20 cellular contexts compared by ENCODE assay signal in the genomic region with DNA sequence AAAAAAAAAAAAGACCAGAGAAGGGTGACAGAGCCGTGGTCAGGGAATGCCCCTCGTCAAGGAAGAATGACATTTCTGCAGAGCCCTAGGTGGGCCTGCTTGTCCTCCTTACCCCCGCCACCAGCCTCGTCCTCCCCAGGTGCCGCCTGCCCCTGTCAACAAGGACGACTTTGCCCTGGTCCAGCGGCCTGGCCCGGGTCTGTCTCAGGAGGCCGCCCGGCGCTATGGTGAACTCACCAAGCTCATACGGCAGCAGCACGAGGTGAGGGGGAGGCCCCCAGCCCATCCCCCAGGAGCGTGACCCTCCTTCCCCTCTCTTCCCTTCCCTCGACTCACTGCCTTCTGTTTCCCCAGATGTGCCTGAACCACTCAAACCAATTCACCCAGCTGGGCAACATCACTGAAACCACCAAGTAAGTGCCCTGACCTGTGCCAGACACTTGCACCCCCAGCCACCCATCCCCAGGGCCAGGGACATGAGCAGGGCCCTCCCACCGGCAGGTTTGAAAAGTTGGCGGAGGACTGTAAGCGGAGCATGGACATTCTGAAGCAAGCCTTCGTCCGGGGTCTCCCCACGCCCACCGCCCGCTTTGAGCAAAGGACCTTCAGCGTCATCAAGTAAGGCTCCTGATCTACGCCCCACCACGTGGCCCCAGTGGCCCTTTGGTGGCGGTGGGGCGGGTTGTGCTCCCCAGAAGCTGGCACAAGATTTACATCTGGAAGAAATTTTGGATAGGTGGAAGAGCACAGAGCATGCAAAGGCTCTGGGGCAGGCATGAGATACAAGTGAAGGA. TPM values are rescaled to one million over a fixed set of nuclear protein-coding genes. Genes with fewer than 3 reads are reported as not detected.
A peak's percentile ranks its signal among the peaks of the same experiment; 100 is the strongest.
DNase-seq lines count a peak whose midpoint lies in the region; ATAC-seq and TF ChIP-seq lines count a peak whose summit lies in the region.
"Had no signal": no experiment of that assay in that cellular context is flagged by ENCODE, and none has a peak within 500 bp of the region (broad histone marks: within the 10 kb centered on the region; RNA-seq: fewer than 3 reads in every experiment).

No MANE protein-coding gene starts in this region.

- H2BK12ac ChIP-seq in neuronal stem cell (ENCODE audit: low read length) = no peak overlapping the region

- H3K4me3 ChIP-seq in neuronal stem cell (ENCODE audit: low read length in 2 of 2) (no peak overlapping the region), aorta (ENCODE audit: low read length in 2 of 2) (no peak overlapping the region)
- H3K4me3 ChIP-seq: BLaER1, GM23338 had no signal

- H4K8ac ChIP-seq in neuronal stem cell (ENCODE audit: low read depth, low read length) = no peak overlapping the region

- peak overlapping the region; percentile 28 for H3K18ac ChIP-seq in neuronal stem cell (ENCODE audit: low read length)

- no peaks in the 10 kb centered on the region for H3K27me3 Mint-ChIP-seq in activated naive CD8-positive, alpha-beta T cell treated with anti-CD3 and anti-CD28 coated beads, Interleukin-2, amount 10 ng/mL, durations not matched to agents 7 days and 5 days
- H3K27me3 Mint-ChIP-seq in activated naive CD8-positive, alpha-beta T cell treated with anti-CD3 and anti-CD28 coated beads for 36 hours = no peaks in the 10 kb centered on the region
- H3K27me3 Mint-ChIP-seq in endothelial cell (ENCODE audit: unreplicated experiment) = no peaks in the 10 kb centered on the region
- H3K27me3 Mint-ChIP-seq: CD4-positive, alpha-beta memory T cell had no signal

- H3K9me3 Mint-ChIP-seq in activated naive CD8-positive, alpha-beta T cell treated with anti-CD3 and anti-CD28 coated beads, Interleukin-2, amount 10 ng/mL, durations not matched to agents 7 days and 5 days = peaks cover 4% of the 10 kb centered on the region
- H3K9me3 Mint-ChIP-seq in activated naive CD8-positive, alpha-beta T cell treated with anti-CD3 and anti-CD28 coated beads for 36 hours = no peaks in the 10 kb centered on the region
- no peaks in the 10 kb centered on the region for H3K9me3 Mint-ChIP-seq in endothelial cell (ENCODE audit: unreplicated experiment)

- no peak overlapping the region for H4K91ac ChIP-seq in neuronal stem cell (ENCODE audit: low read depth, low read length, poor library complexity)

- peak overlapping the region; percentile 62 for H3K27ac Mint-ChIP-seq in activated naive CD8-positive, alpha-beta T cell treated with anti-CD3 and anti-CD28 coated beads, Interleukin-2, amount 10 ng/mL, durations not matched to agents 7 days and 5 days
- no peak overlapping the region for H3K27ac Mint-ChIP-seq in activated naive CD8-positive, alpha-beta T cell treated with anti-CD3 and anti-CD28 coated beads for 36 hours
- H3K27ac Mint-ChIP-seq in endothelial cell (ENCODE audit: unreplicated experiment) = no peak overlapping the region
- H3K27ac Mint-ChIP-seq: GM23338 had no signal

- H3K4me3 Mint-ChIP-seq in activated naive CD8-positive, alpha-beta T cell treated with anti-CD3 and anti-CD28 coated beads, Interleukin-2, amount 10 ng/mL, durations not matched to agents 7 days and 5 days = no peak overlapping the region
- no peak overlapping the region for H3K4me3 Mint-ChIP-seq in activated naive CD8-positive, alpha-beta T cell treated with anti-CD3 and anti-CD28 coated beads for 36 hours
- peak overlapping the region; percentile 1 for H3K4me3 Mint-ChIP-seq in endothelial cell (ENCODE audit: unreplicated experiment)
- H3K4me3 Mint-ChIP-seq: CD4-positive, alpha-beta memory T cell; GM23338 had no signal

- DNase-seq in activated naive CD8-positive, alpha-beta T cell treated with anti-CD3 and anti-CD28 coated beads, Interleukin-2, amount 10 ng/mL, durations not matched to agents 7 days and 5 days = no peak
- DNase-seq in activated naive CD8-positive, alpha-beta T cell treated with anti-CD3 and anti-CD28 coated beads for 36 hours = no peak
- no peak for DNase-seq in endothelial cell (ENCODE audit: low spot score)
- DNase-seq in neuronal stem cell (ENCODE audit: low spot score) = no peak
- DNase-seq in aorta = no peak
- DNase-seq in activated effector memory CD4-positive, alpha-beta T cell treated with Interleukin-2 at 50 U/mL for 16 hours = no peak
- DNase-seq in NOMO-1 (lab: John Stamatoyannopoulos, UW; ENCODE audit: unreplicated experiment in 2 of 2) = no peak
- DNase-seq in iPS-NIHi11 (ENCODE audit: low spot score) = no peak
- DNase-seq: 8988T; CD4-positive, alpha-beta memory T cell; DMS153; DMS79; GDM1 had no signal

- no peak for TF ChIP-seq CTCF in endothelial cell (IDR thresholded peaks at IDR 0.05; ENCODE audit: unreplicated experiment)

- H3K14ac ChIP-seq in neuronal stem cell (ENCODE audit: low read length) = no peak overlapping the region

- peak overlapping the region; percentile 31 for H3K23ac ChIP-seq in neuronal stem cell (ENCODE audit: low read depth, low read length, poor library complexity)

- POLR2A ChIA-PET in activated naive CD8-positive, alpha-beta T cell treated with anti-CD3 and anti-CD28 coated beads, Interleukin-2, amount 10 ng/mL, durations not matched to agents 7 days and 5 days (lab: Charles Lee) = no interaction called here

- no peak overlapping the region for H3K9ac ChIP-seq in neuronal stem cell (ENCODE audit: low read depth, low read length, poor library complexity)
- H3K9ac ChIP-seq: BLaER1 had no signal

- ATAC-seq in activated naive CD8-positive, alpha-beta T cell treated with anti-CD3 and anti-CD28 coated beads, Interleukin-2, amount 10 ng/mL, durations not matched to agents 7 days and 5 days (ENCODE audit: low read depth) = no peak
- peak; percentile 17 for ATAC-seq in aorta (ENCODE audit: low FRiP score)
- ATAC-seq: GM23338 had no signal

- H3K27me3 ChIP-seq in neuronal stem cell (ENCODE audit: control insufficient read depth in 3 of 3, insufficient read depth in 3 of 3, low read depth in 1 of 3, low read length in 3 of 3) = no peaks in the 10 kb centered on the region
- H3K27me3 ChIP-seq in aorta (ENCODE audit: control insufficient read depth in 1 of 2, insufficient read depth in 2 of 2, low read length in 1 of 2) = no peaks in the 10 kb centered on the region
- H3K27me3 ChIP-seq: BLaER1 had no signal

- H2BK5ac ChIP-seq in neuronal stem cell (ENCODE audit: low read length) = no peak overlapping the region

- H2BK120ac ChIP-seq in neuronal stem cell (ENCODE audit: low read depth, low read length) = no peak overlapping the region

- no peak overlapping the region for H2BK15ac ChIP-seq in neuronal stem cell (ENCODE audit: low read length)

- no CpG with 5 or more reads among the region's 28 CpGs for WGBS in neuronal stem cell (ENCODE audit: extremely low coverage in 2 of 2, insufficient read length in 2 of 2, insufficient replicate concordance in 1 of 2), 2 donors
- 93 to 95% methylated on average over 28 of the region's 28 CpGs for WGBS in aorta, 2 donors

- no peak overlapping the region for H3K4me2 ChIP-seq in neuronal stem cell (ENCODE audit: insufficient read depth, low read length, poor library complexity, severe bottlenecking)
- H3K4me2 ChIP-seq: BLaER1, GM23338 had no signal

- peaks cover 2% of the 10 kb centered on the region for H3K79me1 ChIP-seq in neuronal stem cell (ENCODE audit: low read depth, low read length)

- no peak overlapping the region for H3K4ac ChIP-seq in neuronal stem cell (ENCODE audit: low read length)

- H3K9me3 ChIP-seq in neuronal stem cell (replicated peaks in 1 of 2; ENCODE audit: control insufficient read depth in 2 of 2, insufficient read depth in 1 of 2, low read depth in 1 of 2, low read length in 2 of 2) (peaks cover 6 to 12% of the 10 kb centered on the region in 2 donors), aorta (ENCODE audit: control insufficient read depth, low read length) (no peaks in the 10 kb centered on the region)

- no peak overlapping the region for H2AFZ ChIP-seq in neuronal stem cell (ENCODE audit: low read length)
- H2AFZ ChIP-seq: GM23338 had no signal

- no peak overlapping the region for H2AK5ac ChIP-seq in neuronal stem cell (ENCODE audit: low read depth, low read length)

- peaks cover 4% of the 10 kb centered on the region for H3K4me1 Mint-ChIP-seq in activated naive CD8-positive, alpha-beta T cell treated with anti-CD3 and anti-CD28 coated beads, Interleukin-2, amount 10 ng/mL, durations not matched to agents 7 days and 5 days
- H3K4me1 Mint-ChIP-seq in activated naive CD8-positive, alpha-beta T cell treated with anti-CD3 and anti-CD28 coated beads for 36 hours = no peaks in the 10 kb centered on the region
- peaks cover 13% of the 10 kb centered on the region for H3K4me1 Mint-ChIP-seq in endothelial cell (ENCODE audit: unreplicated experiment)
- H3K4me1 Mint-ChIP-seq: GM23338 had no signal

- H3K36me3 ChIP-seq in neuronal stem cell (replicated peaks in 1 of 2; ENCODE audit: control insufficient read depth in 2 of 2, insufficient read depth in 2 of 2, low read length in 2 of 2) = peaks cover 54 to 82% of the 10 kb centered on the region in 2 donors
- H3K36me3 ChIP-seq in aorta (ENCODE audit: control insufficient read depth in 1 of 2, insufficient read depth in 2 of 2, low read length in 1 of 2) = peaks cover 0 to 17% of the 10 kb centered on the region in 2 donors

- intact Hi-C loops in aorta (cut with DNase I) = no loop called here

- H3K36me3 Mint-ChIP-seq in activated naive CD8-positive, alpha-beta T cell treated with anti-CD3 and anti-CD28 coated beads, Interleukin-2, amount 10 ng/mL, durations not matched to agents 7 days and 5 days = peaks cover 37% of the 10 kb centered on the region
- H3K36me3 Mint-ChIP-seq in activated naive CD8-positive, alpha-beta T cell treated with anti-CD3 and anti-CD28 coated beads for 36 hours = peaks cover 45% of the 10 kb centered on the region
- peaks cover 37% of the 10 kb centered on the region for H3K36me3 Mint-ChIP-seq in endothelial cell (ENCODE audit: low read depth, unreplicated experiment)

- H3K4me1 ChIP-seq in neuronal stem cell (ENCODE audit: control insufficient read depth in 2 of 2, insufficient read depth in 1 of 2, low read depth in 1 of 2, low read length in 2 of 2) = no peaks in the 10 kb centered on the region
- no peaks in the 10 kb centered on the region for H3K4me1 ChIP-seq in aorta (ENCODE audit: control insufficient read depth in 1 of 2, insufficient read depth in 2 of 2, low read length in 2 of 2)
- H3K4me1 ChIP-seq: BLaER1 had no signal

- no peak overlapping the region for H3K27ac ChIP-seq in neuronal stem cell (replicated peaks; ENCODE audit: low read length)
- no peak overlapping the region for H3K27ac ChIP-seq in aorta (ENCODE audit: low read depth in 1 of 2, low read length in 2 of 2)
- H3K27ac ChIP-seq: BLaER1, HL-60 had no signal

RNA-seq across cellular contexts. Expression of a gene that starts 14.8 kb away (rescaled TPM):
- total RNA-seq in activated naive CD8-positive, alpha-beta T cell treated with anti-CD3 and anti-CD28 coated beads, Interleukin-2, amount 10 ng/mL, durations not matched to agents 7 days and 5 days = 1 to 10 TPM; 1.2 to 1.4 TPM
- not detected for total RNA-seq in activated naive CD8-positive, alpha-beta T cell treated with anti-CD3 and anti-CD28 coated beads for 36 hours
- total RNA-seq in endothelial cell (ENCODE audit: unreplicated experiment) = not detected
- polyA plus RNA-seq in neuronal stem cell (2013, experiment 1 of 2) = 2.8 TPM
- 2.8 TPM for polyA plus RNA-seq in neuronal stem cell (2013, experiment 2 of 2)
- 1 to 10 TPM; 4.3 to 9.8 TPM for total RNA-seq in aorta
- 10 to 100 TPM in 1 of 2 donors, 1 to 10 TPM in 1; 2.5 to 18.9 TPM for polyA plus RNA-seq in aorta
- total RNA-seq: A673; CD4-positive, alpha-beta memory T cell; Daoy had no signal
- polyA plus RNA-seq: CD4-positive, alpha-beta memory T cell; GM23338 had no signal

RNA-seq across cellular contexts. Expression of a gene that starts 17.4 kb away (rescaled TPM):
- total RNA-seq in activated naive CD8-positive, alpha-beta T cell treated with anti-CD3 and anti-CD28 coated beads, Interleukin-2, amount 10 ng/mL, durations not matched to agents 7 days and 5 days = 10 to 100 TPM; 34.7 to 34.8 TPM
- 10 to 100 TPM; 24.4 to 25.0 TPM for total RNA-seq in activated naive CD8-positive, alpha-beta T cell treated with anti-CD3 and anti-CD28 coated beads for 36 hours
- total RNA-seq in endothelial cell (ENCODE audit: unreplicated experiment) (17.1 TPM), aorta (10 to 100 TPM; 26.9 to 37.2 TPM)
- 19.7 TPM for polyA plus RNA-seq in neuronal stem cell (2013, experiment 1 of 2)
- 18.7 TPM for polyA plus RNA-seq in neuronal stem cell (2013, experiment 2 of 2)
- 10 to 100 TPM; 22.3 to 67.6 TPM for polyA plus RNA-seq in aorta

RNA-seq across cellular contexts. Expression of a gene that starts 17.5 kb away (rescaled TPM):
- total RNA-seq in activated naive CD8-positive, alpha-beta T cell treated with anti-CD3 and anti-CD28 coated beads, Interleukin-2, amount 10 ng/mL, durations not matched to agents 7 days and 5 days = 1 to 10 TPM; 5.5 to 7.2 TPM
- total RNA-seq in activated naive CD8-positive, alpha-beta T cell treated with anti-CD3 and anti-CD28 coated beads for 36 hours = 1 to 10 TPM; 6.9 to 7.3 TPM
- total RNA-seq in endothelial cell (ENCODE audit: unreplicated experiment) (3.4 TPM), aorta (1 to 10 TPM; 2.0 to 2.3 TPM)
- polyA plus RNA-seq in neuronal stem cell (2013, experiment 1 of 2) = 1.8 TPM
- polyA plus RNA-seq in neuronal stem cell (2013, experiment 2 of 2) = 2.1 TPM
- polyA plus RNA-seq in aorta = 1 to 10 TPM; 1.8 to 3.1 TPM

RNA-seq across cellular contexts. Expression of a gene that starts 28.9 kb away (rescaled TPM):
- 100 to 1,000 TPM; 105 to 106 TPM for total RNA-seq in activated naive CD8-positive, alpha-beta T cell treated with anti-CD3 and anti-CD28 coated beads, Interleukin-2, amount 10 ng/mL, durations not matched to agents 7 days and 5 days
- 10 to 100 TPM; 54.3 to 54.6 TPM for total RNA-seq in activated naive CD8-positive, alpha-beta T cell treated with anti-CD3 and anti-CD28 coated beads for 36 hours
- total RNA-seq in endothelial cell (ENCODE audit: unreplicated experiment) (53.0 TPM), aorta (10 to 100 TPM; 21.8 to 25.3 TPM)
- polyA plus RNA-seq in neuronal stem cell (2013, experiment 1 of 2) = 44.9 TPM
- 44.2 TPM for polyA plus RNA-seq in neuronal stem cell (2013, experiment 2 of 2)
- polyA plus RNA-seq in aorta = 10 to 100 TPM in 1 of 2 donors, 1 to 10 TPM in 1; 8.8 to 41.4 TPM

RNA-seq across cellular contexts. Expression of a gene that starts 46.5 kb away (rescaled TPM):
- 1 to 10 TPM in 1 of 2 experiments, not detected in 1; 2.3 TPM for total RNA-seq in activated naive CD8-positive, alpha-beta T cell treated with anti-CD3 and anti-CD28 coated beads, Interleukin-2, amount 10 ng/mL, durations not matched to agents 7 days and 5 days
- total RNA-seq in activated naive CD8-positive, alpha-beta T cell treated with anti-CD3 and anti-CD28 coated beads for 36 hours = under 1 TPM; 0.70 to 0.80 TPM
- 0.69 TPM for total RNA-seq in endothelial cell (ENCODE audit: unreplicated experiment)
- 0.08 TPM for polyA plus RNA-seq in neuronal stem cell (2013, experiment 1 of 2)
- not detected for polyA plus RNA-seq in neuronal stem cell (2013, experiment 2 of 2)
- 1 to 10 TPM in 1 of 2 donors, not detected in 1; 1.0 TPM for total RNA-seq in aorta
- 1 to 10 TPM in 1 of 2 donors, not detected in 1; 2.5 TPM for polyA plus RNA-seq in aorta
- total RNA-seq: CD4-positive, alpha-beta memory T cell; Daoy; GM23338; HT1080 had no signal
- polyA plus RNA-seq: CD14-positive monocyte; CD4-positive, alpha-beta memory T cell; GM23338 had no signal
